ENCODE assay signal across 12 cellular contexts in genomic region chr3:152375546-152375945, GRCh38.
A peak's percentile ranks its signal among the peaks of the same experiment; 100 is the strongest.
DNase-seq lines count a peak whose midpoint lies in the region; ATAC-seq and TF ChIP-seq lines count a peak whose summit lies in the region.
"Had no signal": no experiment of that assay in that cellular context is flagged by ENCODE, and none has a peak within 500 bp of the region (broad histone marks: within the 10 kb centered on the region; RNA-seq: fewer than 3 reads in every experiment).

No MANE protein-coding gene starts in this region.

- H3K4me3 ChIP-seq in OCI-LY7 (ENCODE audit: low read depth, low read length, poor library complexity, severe bottlenecking) (no peak overlapping the region), thoracic aorta (no peak overlapping the region)
- H3K4me3 ChIP-seq: cardiac muscle cell had no signal

- peaks cover 70% of the 10 kb centered on the region for H3K4me1 ChIP-seq in OCI-LY7 (ENCODE audit: insufficient read depth, low read length, poor library complexity, severe bottlenecking)
- H3K4me1 ChIP-seq in thoracic aorta (ENCODE audit: control insufficient read depth in 1 of 2, low read depth in 2 of 2) = peaks cover 70 to 95% of the 10 kb centered on the region in 2 donors

- POLR2A ChIA-PET in OCI-LY7 (lab: Charles Lee) = interaction anchor here (0.7 to 1.8 kb wide), 9 partner anchors 8 to 171 kb away, joined by 3 to 11 read pairs (median 4); no protein-coding TSS in a partner anchor

- H3K27ac Mint-ChIP-seq in activated naive CD4-positive, alpha-beta T cell treated with anti-CD3 and anti-CD28 coated beads, Interleukin-2, amount 10 ng/mL, durations not matched to agents 7 days and 5 days = peak overlapping the region; percentile 64
- H3K27ac Mint-ChIP-seq in endothelial cell (ENCODE audit: unreplicated experiment) = no peak overlapping the region

- H3K36me3 Mint-ChIP-seq in activated naive CD4-positive, alpha-beta T cell treated with anti-CD3 and anti-CD28 coated beads, Interleukin-2, amount 10 ng/mL, durations not matched to agents 7 days and 5 days = peaks cover 61% of the 10 kb centered on the region
- peaks cover 8% of the 10 kb centered on the region for H3K36me3 Mint-ChIP-seq in endothelial cell (ENCODE audit: low read depth, unreplicated experiment)

- no peaks in the 10 kb centered on the region for H3K27me3 Mint-ChIP-seq in activated naive CD4-positive, alpha-beta T cell treated with anti-CD3 and anti-CD28 coated beads, Interleukin-2, amount 10 ng/mL, durations not matched to agents 7 days and 5 days
- no peaks in the 10 kb centered on the region for H3K27me3 Mint-ChIP-seq in endothelial cell (ENCODE audit: unreplicated experiment)

- H3K27ac ChIP-seq in OCI-LY7 (ENCODE audit: low read depth, low read length, poor library complexity, severe bottlenecking) = peak overlapping the region; percentile 92
- H3K27ac ChIP-seq in thoracic aorta = peak overlapping the region; percentile 28 to 45
- H3K27ac ChIP-seq: cardiac muscle cell had no signal

- H3K79me2 ChIP-seq in OCI-LY7 (ENCODE audit: insufficient read depth, low read depth, low read length) = peaks cover 95% of the 10 kb centered on the region

- ATAC-seq in thoracic aorta (ENCODE audit: insufficient number of reproducible peaks, low FRiP score, low read depth) (no peak), GM21576 (IDR thresholded peaks at IDR 0.05; ENCODE audit: unreplicated experiment) (no peak)
- ATAC-seq: HCT116 had no signal

- CTCF ChIA-PET in activated naive CD4-positive, alpha-beta T cell treated with anti-CD3 and anti-CD28 coated beads, Interleukin-2, amount 10 ng/mL, durations not matched to agents 7 days and 5 days (lab: Charles Lee) = no interaction called here
- CTCF ChIA-PET in OCI-LY7 (lab: Charles Lee; ENCODE audit: unreplicated experiment) = no interaction called here

- no peaks in the 10 kb centered on the region for H3K9me2 ChIP-seq in OCI-LY7 (ENCODE audit: insufficient read depth, low read length)

- intact Hi-C loops in OCI-LY7 (cut with micrococcal nuclease; ENCODE audit: unreplicated experiment) = no loop called here

- no peaks in the 10 kb centered on the region for H3K27me3 ChIP-seq in thoracic aorta (replicated peaks; ENCODE audit: insufficient read depth)
- H3K27me3 ChIP-seq: cardiac muscle cell had no signal

- no peak overlapping the region for H3K4me3 Mint-ChIP-seq in activated naive CD4-positive, alpha-beta T cell treated with anti-CD3 and anti-CD28 coated beads, Interleukin-2, amount 10 ng/mL, durations not matched to agents 7 days and 5 days
- H3K4me3 Mint-ChIP-seq in endothelial cell (ENCODE audit: unreplicated experiment) = no peak overlapping the region
- H3K4me3 Mint-ChIP-seq: T-helper 1 cell treated with Interleukin-12 subunit alpha and Interleukin-12 subunit beta and Interleukin-4 antibody, amounts not matched to agents 30 μg/mL and 1 μg/mL, for 36 hours had no signal

- H4K20me1 ChIP-seq in OCI-LY7 (ENCODE audit: insufficient read depth, low read length) = peaks cover 16% of the 10 kb centered on the region; the same call in 1 of the 2 replicates

- H3K36me3 ChIP-seq in OCI-LY7 (ENCODE audit: insufficient read depth, low read length) (peaks cover 50% of the 10 kb centered on the region), thoracic aorta (peaks cover 6% of the 10 kb centered on the region)
- H3K36me3 ChIP-seq: cardiac muscle cell had no signal

- H3K9me3 ChIP-seq in OCI-LY7 (ENCODE audit: low read length) = peaks cover 4% of the 10 kb centered on the region; the same call in 1 of the 2 replicates
- no peaks in the 10 kb centered on the region for H3K9me3 ChIP-seq in thoracic aorta

- peak overlapping the region; percentile 92 for H3K4me2 ChIP-seq in OCI-LY7 (ENCODE audit: low read length)

- no peak for DNase-seq in activated naive CD4-positive, alpha-beta T cell treated with anti-CD3 and anti-CD28 coated beads, Interleukin-2, amount 10 ng/mL, durations not matched to agents 7 days and 5 days
- no peak for DNase-seq in activated naive CD4-positive, alpha-beta T cell treated with anti-CD3 and anti-CD28 coated beads, Interleukin-2, amount 50 U/mL, for 16 hours
- peak; percentile 17 for DNase-seq in OCI-LY7 (ENCODE audit: low spot score)
- DNase-seq in fibroblast of gingiva (ENCODE audit: low read depth) = peak; percentile 27
- DNase-seq in thoracic aorta (ENCODE audit: low spot score) = no peak
- DNase-seq in stimulated activated CD4-positive, alpha-beta T cell treated with anti-CD3 and anti-CD28 coated beads, Interleukin-4, amount 100 ng/mL, for 24 hours = no peak
- no peak for DNase-seq in endothelial cell (ENCODE audit: low spot score)
- DNase-seq: NCI-H774 had no signal

- no TSS peak for BruUV-seq in OCI-LY7 (replicated peaks; lab: Mats Ljungman, UMichigan)

- no peaks in the 10 kb centered on the region for H3K9me3 Mint-ChIP-seq in activated naive CD4-positive, alpha-beta T cell treated with anti-CD3 and anti-CD28 coated beads, Interleukin-2, amount 10 ng/mL, durations not matched to agents 7 days and 5 days
- no peaks in the 10 kb centered on the region for H3K9me3 Mint-ChIP-seq in endothelial cell (ENCODE audit: unreplicated experiment)
- H3K9me3 Mint-ChIP-seq: T-helper 1 cell treated with Interleukin-12 subunit alpha and Interleukin-12 subunit beta and Interleukin-4 antibody, amounts not matched to agents 30 μg/mL and 1 μg/mL, for 36 hours had no signal

- TF ChIP-seq CTCF in OCI-LY7 (conservative IDR thresholded peaks at IDR 0.05; ENCODE audit: low read length) (no peak), thoracic aorta (IDR thresholded peaks at IDR 0.05) (no peak), endothelial cell (IDR thresholded peaks at IDR 0.05; ENCODE audit: unreplicated experiment) (no peak)

- H3K4me1 Mint-ChIP-seq in activated naive CD4-positive, alpha-beta T cell treated with anti-CD3 and anti-CD28 coated beads, Interleukin-2, amount 10 ng/mL, durations not matched to agents 7 days and 5 days = peaks cover 57% of the 10 kb centered on the region
- peaks cover 11% of the 10 kb centered on the region for H3K4me1 Mint-ChIP-seq in endothelial cell (ENCODE audit: unreplicated experiment)

- H2AFZ ChIP-seq in OCI-LY7 (ENCODE audit: low read length) = no peak overlapping the region

Comparison
In these comparisons a context has a peak if more than half of its experiments do, and no peak if none do; other contexts are left out.
1. DNase-seq: peak in OCI-LY7 (single experiment) and fibroblast of gingiva (single experiment); none in activated naive CD4-positive, alpha-beta T cell treated with anti-CD3 and anti-CD28 coated beads, Interleukin-2, amount 10 ng/mL, durations not matched to agents 7 days and 5 days (single experiment), activated naive CD4-positive, alpha-beta T cell treated with anti-CD3 and anti-CD28 coated beads, Interleukin-2, amount 50 U/mL, for 16 hours (single experiment), thoracic aorta (single experiment), stimulated activated CD4-positive, alpha-beta T cell treated with anti-CD3 and anti-CD28 coated beads, Interleukin-4, amount 100 ng/mL, for 24 hours (single experiment) and endothelial cell (single experiment).